In the genomic region with DNA sequence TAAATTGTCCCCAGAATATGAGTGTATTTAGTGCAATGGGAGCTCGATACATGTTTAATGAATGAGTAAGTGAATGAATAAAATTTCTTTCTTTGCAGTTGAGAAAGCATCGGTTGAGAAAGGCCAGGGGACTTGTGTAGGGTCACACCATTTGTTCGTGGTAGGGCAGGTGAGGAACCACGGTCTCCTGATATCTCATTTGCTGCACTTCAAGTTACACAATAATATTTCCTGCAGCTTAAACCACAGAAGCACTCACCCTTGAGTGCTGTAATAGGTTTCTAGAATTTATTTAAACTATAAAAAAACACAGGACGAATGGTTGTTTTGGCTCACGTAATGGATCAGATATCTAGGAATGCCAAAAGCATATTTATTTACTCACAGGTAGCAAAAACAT, we compare ENCODE assay signal across 17 cellular contexts.
DNase-seq lines count a peak whose midpoint lies in the region; ATAC-seq and TF ChIP-seq lines count a peak whose summit lies in the region.
"Had no signal": no experiment of that assay in that cellular context is flagged by ENCODE, and none has a peak within 500 bp of the region (broad histone marks: within the 10 kb centered on the region; RNA-seq: fewer than 3 reads in every experiment).

No MANE protein-coding gene starts in this region.

- no peaks in the 10 kb centered on the region for H3K9me3 Mint-ChIP-seq in MCF 10A (ENCODE audit: unreplicated experiment)
- no peaks in the 10 kb centered on the region for H3K9me3 Mint-ChIP-seq in glutamatergic neuron (ENCODE audit: unreplicated experiment)

- H3K27ac ChIP-seq in breast epithelium: no peak overlapping the region
- no peak overlapping the region for H3K27ac ChIP-seq in PC-3 (ENCODE audit: low read length)
- no peak overlapping the region for H3K27ac ChIP-seq in upper lobe of right lung
- H3K27ac ChIP-seq: C4-2B, KMS-11 had no signal

- no peak overlapping the region for H3K4me3 Mint-ChIP-seq in MCF 10A (ENCODE audit: unreplicated experiment)
- H3K4me3 Mint-ChIP-seq in glutamatergic neuron (ENCODE audit: unreplicated experiment): no peak overlapping the region

- ATAC-seq in PC-3 (no peak), upper lobe of right lung (peak; percentile 74), HG03025 (IDR thresholded peaks at IDR 0.05; ENCODE audit: low FRiP score, unreplicated experiment) (no peak)
- ATAC-seq: HCT116 had no signal

- H3K36me3 Mint-ChIP-seq in MCF 10A (ENCODE audit: insufficient read depth, unreplicated experiment) (no peaks in the 10 kb centered on the region), glutamatergic neuron (ENCODE audit: unreplicated experiment) (peaks cover 4% of the 10 kb centered on the region)

- POLR2A ChIA-PET in MCF 10A (lab: Yijun Ruan, JAX) (no interaction called here), PC-3 (lab: Charles Lee; ENCODE audit: unreplicated experiment) (no interaction called here)

- H3K4me1 ChIP-seq in breast epithelium: no peaks in the 10 kb centered on the region
- no peaks in the 10 kb centered on the region for H3K4me1 ChIP-seq in PC-3 (ENCODE audit: insufficient read depth, low read length)
- no peaks in the 10 kb centered on the region for H3K4me1 ChIP-seq in upper lobe of right lung

- no peaks in the 10 kb centered on the region for H3F3A ChIP-seq in PC-3 (ENCODE audit: low read length, unreplicated experiment)

- DNase-seq in MCF 10A (ENCODE audit: unreplicated experiment) (peak; percentile 11), breast epithelium (ENCODE audit: low spot score in 2 of 2) (no peak), PC-3 (peak; percentile 7), glomerular visceral epithelial cell (ENCODE audit: extremely low spot score) (peak; percentile 6), upper lobe of right lung (no peak), glutamatergic neuron (no peak), DMS 273 treated with DMSO at 0.1 percent for 48 hours (lab: John Stamatoyannopoulos, UW) (no peak)
- DNase-seq: DMS153, NCI-H146, NCI-H2107, NCI-H446, NCI-H774, SHP77 had no signal

- intact Hi-C loops in MCF 10A (cut with micrococcal nuclease): no loop called here
- intact Hi-C loops in breast epithelium (cut with DNase I; ENCODE audit: low total_unique reads): no loop called here
- intact Hi-C loops in PC-3 (cut with micrococcal nuclease): no loop called here
- intact Hi-C loops in upper lobe of right lung (cut with DNase I): no loop called here

- no peaks in the 10 kb centered on the region for H3K79me2 ChIP-seq in PC-3 (ENCODE audit: low read length)

- H3K9ac ChIP-seq in PC-3 (ENCODE audit: low read length): no peak overlapping the region
- H3K9ac ChIP-seq: KMS-11 had no signal

- H3K27me3 ChIP-seq in breast epithelium (no peaks in the 10 kb centered on the region), PC-3 (ENCODE audit: low read length) (no peaks in the 10 kb centered on the region), upper lobe of right lung (no peaks in the 10 kb centered on the region)

- TF ChIP-seq POLR2A in breast epithelium (IDR thresholded peaks at IDR 0.05): no peak

- no peak overlapping the region for H3K4me2 ChIP-seq in PC-3 (ENCODE audit: low read length)
- H3K4me2 ChIP-seq: KMS-11 had no signal

- no peak overlapping the region for H3K27ac Mint-ChIP-seq in MCF 10A (ENCODE audit: low read depth, unreplicated experiment)
- no peak overlapping the region for H3K27ac Mint-ChIP-seq in glutamatergic neuron (ENCODE audit: unreplicated experiment)

- no peaks in the 10 kb centered on the region for H4K20me1 ChIP-seq in PC-3 (ENCODE audit: low read length)

- H3K9me3 ChIP-seq in breast epithelium (peaks cover 0 to 5% of the 10 kb centered on the region in 2 donors), PC-3 (ENCODE audit: low read length) (no peaks in the 10 kb centered on the region), upper lobe of right lung (no peaks in the 10 kb centered on the region)

- no peaks in the 10 kb centered on the region for H3K4me1 Mint-ChIP-seq in MCF 10A (ENCODE audit: insufficient read depth, unreplicated experiment)
- H3K4me1 Mint-ChIP-seq in glutamatergic neuron (ENCODE audit: low read depth, unreplicated experiment): no peaks in the 10 kb centered on the region

- no peaks in the 10 kb centered on the region for H3K36me3 ChIP-seq in breast epithelium
- H3K36me3 ChIP-seq in PC-3 (ENCODE audit: low read depth, low read length): no peaks in the 10 kb centered on the region
- no peaks in the 10 kb centered on the region for H3K36me3 ChIP-seq in upper lobe of right lung

- no TSS peak for BruUV-seq in MCF 10A (replicated peaks; lab: Mats Ljungman, UMichigan)
- BruUV-seq in PC-3 (replicated peaks; lab: Mats Ljungman, UMichigan): no TSS peak

- peak overlapping the region; percentile 40; the same call in 1 of the 2 replicates for H2AFZ ChIP-seq in PC-3 (ENCODE audit: low read length)

- no peak overlapping the region for H3K4me3 ChIP-seq in breast epithelium
- no peak overlapping the region for H3K4me3 ChIP-seq in PC-3 (ENCODE audit: low read length)
- H3K4me3 ChIP-seq in upper lobe of right lung: no peak overlapping the region

- H3K27me3 Mint-ChIP-seq in MCF 10A (ENCODE audit: insufficient read depth, unreplicated experiment): no peaks in the 10 kb centered on the region
- H3K27me3 Mint-ChIP-seq in glutamatergic neuron (ENCODE audit: unreplicated experiment): peaks cover 6% of the 10 kb centered on the region

- CTCF ChIA-PET in MCF 10A (lab: Yijun Ruan, JAX) (no interaction called here), PC-3 (lab: Charles Lee) (no interaction called here)

- TF ChIP-seq CTCF in MCF 10A (IDR thresholded peaks at IDR 0.05; ENCODE audit: unreplicated experiment): no peak
- TF ChIP-seq CTCF in breast epithelium (IDR thresholded peaks at IDR 0.05): no peak
- TF ChIP-seq CTCF in PC-3 (conservative IDR thresholded peaks at IDR 0.05; ENCODE audit: low read depth, low read length): no peak
- no peak for TF ChIP-seq CTCF in upper lobe of right lung (IDR thresholded peaks at IDR 0.05)
- no peak for TF ChIP-seq CTCF in glutamatergic neuron (IDR thresholded peaks at IDR 0.05; ENCODE audit: partially characterized antibody, unreplicated experiment)

- no peaks in the 10 kb centered on the region for H3K9me2 ChIP-seq in PC-3 (replicated peaks; ENCODE audit: low read length)

Comparison
In these comparisons a context has a peak if more than half of its experiments do, and no peak if none do; other contexts are left out.
1. DNase-seq: peak in MCF 10A (single experiment), PC-3 (single experiment) and glomerular visceral epithelial cell (single experiment); none in breast epithelium (0 of 2), upper lobe of right lung (single experiment), glutamatergic neuron (single experiment) and DMS 273 treated with DMSO at 0.1 percent for 48 hours (single experiment).